In the genomic region with DNA sequence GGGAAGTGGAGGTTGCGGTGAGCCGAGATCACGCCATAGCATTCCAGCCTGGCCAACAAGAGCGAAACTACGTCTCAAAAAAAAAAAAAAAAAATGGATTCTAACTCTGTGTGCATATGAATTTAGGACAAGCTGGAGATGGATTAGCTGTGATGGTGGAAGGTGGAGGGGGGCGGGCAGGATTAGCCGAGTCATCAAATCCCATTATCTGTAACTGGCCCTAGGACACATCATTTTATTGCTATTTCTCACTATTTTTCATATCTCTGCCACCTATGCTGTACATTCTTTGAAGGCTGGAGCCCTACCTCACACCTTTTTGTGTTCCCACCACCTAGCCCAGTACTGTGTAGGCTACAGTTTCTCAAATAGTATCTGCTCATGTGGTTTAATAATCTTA, we compare ENCODE assay signal across 11 cellular contexts. TPM values are rescaled to one million over a fixed set of nuclear protein-coding genes. Genes with fewer than 3 reads are reported as not detected.
"Had no signal": no experiment of that assay in that cellular context is flagged by ENCODE, and none has a peak within 500 bp of the region (broad histone marks: within the 10 kb centered on the region; RNA-seq: fewer than 3 reads in every experiment).

No MANE protein-coding gene starts in this region.

- DNase-seq: GM23248, GOT3, H9, HCEC 1CT, Karpas-422, KBM-7 had no signal

- FAIRE-seq: H54, HTR-8/SVneo had no signal

- H3K9ac ChIP-seq: GM23248, KMS-11 had no signal

- H3K4me3 ChIP-seq: GM23248 had no signal

- H2AFZ ChIP-seq: GM23248 had no signal

- H3K27ac ChIP-seq: GM23248, KMS-11 had no signal

- H3K4me2 ChIP-seq: KMS-11 had no signal

RNA-seq across cellular contexts. Expression of a gene that starts 7.3 kb away (rescaled TPM):
- total RNA-seq: GM23248, HT-29 had no signal
- polyA plus RNA-seq: GM23248 had no signal

RNA-seq across cellular contexts. Expression of a gene that starts 32.8 kb away (rescaled TPM):
- total RNA-seq: GM23248, H9, HT-29, LHCN-M2 had no signal
- polyA plus RNA-seq: GM23248 had no signal

RNA-seq across cellular contexts. Expression of a gene that starts 41.1 kb away (rescaled TPM):
- total RNA-seq: GM23248, H9, HT-29, LHCN-M2 had no signal
- polyA plus RNA-seq: GM23248 had no signal
